In genomic region chr2:37829202-37829601, GRCh38 we compare ENCODE assay signal across 8 cellular contexts.
DNase-seq lines count a peak whose midpoint lies in the region; ATAC-seq, FAIRE-seq and TF ChIP-seq lines count a peak whose summit lies in the region.

No MANE protein-coding gene starts in this region.

- TF ChIP-seq CTCF in endothelial cell of umbilical vein (IDR thresholded peaks at IDR 0.05; ENCODE audit: extremely low read depth in 1 of 2, insufficient read depth in 1 of 2, low read depth in 1 of 2, low read length in 2 of 2) (no peak), nephron progenitor cell (IDR thresholded peaks at IDR 0.05) (no peak), testis (IDR thresholded peaks at IDR 0.05) (no peak)

- no peaks in the 10 kb centered on the region for H3K79me2 ChIP-seq in endothelial cell of umbilical vein (ENCODE audit: control insufficient read depth, insufficient read depth, low read length)

- POLR2A ChIA-PET in endothelial cell of umbilical vein (lab: Charles Lee) = interaction anchor here (0.6 to 1.0 kb wide), 4 partner anchors 27 to 415 kb away, joined by 3 to 4 read pairs (median 4); no protein-coding TSS in a partner anchor

- intact Hi-C loops in endothelial cell of umbilical vein (cut with micrococcal nuclease) = loop anchor here (1.0 to 2.0 kb wide), 6 partner anchors 157 to 439 kb away; no protein-coding TSS in a partner anchor
- intact Hi-C loops in testis (cut with DNase I; ENCODE audit: low total_unique reads) = no loop called here

- H3K4me3 ChIP-seq in endothelial cell of umbilical vein (replicated peaks in 1 of 3; ENCODE audit: insufficient read depth in 1 of 3, low read depth in 1 of 3, low read length in 3 of 3) (no peak overlapping the region), testis (no peak overlapping the region)

- H3K27ac ChIP-seq in endothelial cell of umbilical vein (ENCODE audit: insufficient read depth, low read depth, low read length) = peak overlapping the region; percentile 84
- peak overlapping the region in 1 of 2 donors; percentile 55 for H3K27ac ChIP-seq in testis

- no peaks in the 10 kb centered on the region for H3K27me3 Mint-ChIP-seq in nephron progenitor cell (ENCODE audit: low read depth, poor library complexity)

- H3K9me3 ChIP-seq in endothelial cell of umbilical vein (replicated peaks; ENCODE audit: control insufficient read depth, insufficient read depth, low read length) (no peaks in the 10 kb centered on the region), testis (no peaks in the 10 kb centered on the region)

- WGBS in testis, 2 donors = 27 to 43% methylated on average over 3 of the region's 3 CpGs

- peak overlapping the region; percentile 3 for H2AFZ ChIP-seq in endothelial cell of umbilical vein (ENCODE audit: low read depth, low read length)

- BruUV-seq in endothelial cell of umbilical vein (replicated peaks; lab: Mats Ljungman, UMichigan) = no TSS peak

- H3K36me3 ChIP-seq in endothelial cell of umbilical vein (ENCODE audit: control insufficient read depth in 2 of 2, extremely low read depth in 1 of 2, insufficient read depth in 2 of 2, low read length in 2 of 2) = no peaks in the 10 kb centered on the region
- H3K36me3 ChIP-seq in testis (ENCODE audit: low read depth, missing control alignments) = no peaks in the 10 kb centered on the region

- no peaks in the 10 kb centered on the region for H3K9me3 Mint-ChIP-seq in nephron progenitor cell

- DNase-seq in EH (ENCODE audit: low read depth) (peak; percentile 97), NOMO-1 treated with dmso at 0.1 percent for 144 hours (lab: John Stamatoyannopoulos, UW; ENCODE audit: unreplicated experiment) (peak; percentile 78), endothelial cell of umbilical vein (ENCODE audit: low read depth, low spot score) (peak; percentile 95), nephron progenitor cell (no peak), testis (no peak)
- DNase-seq in activated CD8-positive, alpha-beta memory T cell treated with anti-CD3 and anti-CD28 coated beads, Interleukin-2, amount 50 U/mL, for 4 hours = no peak

- CTCF ChIA-PET in endothelial cell of umbilical vein (lab: Charles Lee) = interaction anchor here (0.6 to 11.5 kb wide), 12 partner anchors 19 to 493 kb away, joined by 3 to 506 read pairs (median 4); no protein-coding TSS in a partner anchor

- H3K4me2 ChIP-seq in endothelial cell of umbilical vein (ENCODE audit: insufficient read depth, low read length) = peak overlapping the region; percentile 40

- H3K9ac ChIP-seq in endothelial cell of umbilical vein (replicated peaks; ENCODE audit: extremely low read depth, insufficient read depth, low read length) = peak overlapping the region; percentile 67

- H3K27me3 ChIP-seq in endothelial cell of umbilical vein (ENCODE audit: control insufficient read depth in 2 of 2, insufficient read depth in 2 of 2, low read length in 2 of 2) = no peaks in the 10 kb centered on the region
- H3K27me3 ChIP-seq in testis = no peaks in the 10 kb centered on the region

- H3K27ac Mint-ChIP-seq in nephron progenitor cell = peak overlapping the region; percentile 39

- no peak for ATAC-seq in GM19467 (IDR thresholded peaks at IDR 0.05; ENCODE audit: unreplicated experiment)
- ATAC-seq in GM21576 (IDR thresholded peaks at IDR 0.05; ENCODE audit: unreplicated experiment) = no peak

- peak; percentile 94 for FAIRE-seq in endothelial cell of umbilical vein (lab: Jason Lieb, UNC)

- TF ChIP-seq POLR2A in endothelial cell of umbilical vein (IDR thresholded peaks at IDR 0.05; ENCODE audit: low read depth, low read length) (no peak), testis (IDR thresholded peaks at IDR 0.05) (no peak)

- H4K20me1 ChIP-seq in endothelial cell of umbilical vein (replicated peaks; ENCODE audit: control insufficient read depth, extremely low read depth, insufficient read depth, low read length) = no peaks in the 10 kb centered on the region

- dilution Hi-C loops in endothelial cell of umbilical vein (cut with MboI; ENCODE audit: extremely low pct_ligation_motif_present, low sequenced_read_pairs) = no loop called here

- no peaks in the 10 kb centered on the region for H3K9me1 ChIP-seq in endothelial cell of umbilical vein (replicated peaks; ENCODE audit: control insufficient read depth, extremely low read depth, insufficient read depth, low read length)

- no peak overlapping the region for H3K4me3 Mint-ChIP-seq in nephron progenitor cell

- H3K4me1 Mint-ChIP-seq in nephron progenitor cell = peaks cover 54% of the 10 kb centered on the region

- H3K4me1 ChIP-seq in endothelial cell of umbilical vein (ENCODE audit: control insufficient read depth, extremely low read depth, insufficient read depth, low read length) (peaks cover 32% of the 10 kb centered on the region), testis (peaks cover 17% of the 10 kb centered on the region)

- H3K36me3 Mint-ChIP-seq in nephron progenitor cell (ENCODE audit: low read depth) = no peaks in the 10 kb centered on the region

TF ChIP-seq in endothelial cell of umbilical vein, 7 proteins besides CTCF, POLR2A, EP300 and RAD21:
- no peak for TF ChIP-seq JUN (IDR thresholded peaks at IDR 0.05; ENCODE audit: borderline replicate concordance, insufficient read depth, insufficient read length, low read depth)
- TF ChIP-seq MAX (IDR thresholded peaks at IDR 0.05; ENCODE audit: insufficient read depth, insufficient read length) = peak; percentile 16
- peak; percentile 32 for TF ChIP-seq MYC (IDR thresholded peaks at IDR 0.05; ENCODE audit: low read depth, low read length)
- no peak for TF ChIP-seq EZH2 (IDR thresholded peaks at IDR 0.05; ENCODE audit: borderline replicate concordance, low read depth, low read length, severe bottlenecking)
- peak; percentile 51 for TF ChIP-seq POLR2AphosphoS5 (IDR thresholded peaks at IDR 0.05; ENCODE audit: insufficient read depth, low read depth, low read length)
- TF ChIP-seq GATA2 (IDR thresholded peaks at IDR 0.05; ENCODE audit: insufficient read depth, insufficient read length, low read depth, low read length) = no peak
- peak; percentile 45 for TF ChIP-seq FOS (IDR thresholded peaks at IDR 0.05; ENCODE audit: borderline replicate concordance, insufficient read depth, low read length)

Comparison
In these comparisons a context has a peak if more than half of its experiments do, and no peak if none do; other contexts are left out.
1. DNase-seq: peak in EH (single experiment), NOMO-1 treated with dmso at 0.1 percent for 144 hours (single experiment) and endothelial cell of umbilical vein (single experiment); none in nephron progenitor cell (single experiment), activated CD8-positive, alpha-beta memory T cell treated with anti-CD3 and anti-CD28 coated beads, Interleukin-2, amount 50 U/mL, for 4 hours (single experiment) and testis (single experiment).